11 cellular contexts compared by ENCODE assay signal in genomic region chr6:71393471-71393870, GRCh38.
DNase-seq lines count a peak whose midpoint lies in the region; ATAC-seq, FAIRE-seq and TF ChIP-seq lines count a peak whose summit lies in the region.
"Had no signal": no experiment of that assay in that cellular context is flagged by ENCODE, and none has a peak within 500 bp of the region (broad histone marks: within the 10 kb centered on the region; RNA-seq: fewer than 3 reads in every experiment).

No MANE protein-coding gene starts in this region.

- TF ChIP-seq CTCF in A549 (IDR thresholded peaks at IDR 0.05) = no peak

- no peaks in the 10 kb centered on the region for H3K27me3 ChIP-seq in muscle layer of colon (ENCODE audit: control insufficient read depth in 1 of 2, insufficient read depth in 2 of 2, low read length in 2 of 2)

- ATAC-seq in A549 (peak; percentile 22 to 54; a peak in 3 of 6 replicates), HG02885 (IDR thresholded peaks at IDR 0.05; ENCODE audit: poor library complexity, unreplicated experiment) (no peak), HG03378 (IDR thresholded peaks at IDR 0.05; ENCODE audit: unreplicated experiment) (no peak)

- CTCF ChIA-PET in A549 (lab: Yijun Ruan, JAX) = interaction anchor here (0.7 kb wide), 1 partner anchor 51 kb away, joined by 3 read pairs; no protein-coding TSS in a partner anchor

- H3K27ac ChIP-seq in A549 (peak overlapping the region; percentile 78 to 88), muscle layer of colon (ENCODE audit: low read depth, low read length) (peak overlapping the region; percentile 3)

- H3K9me3 ChIP-seq in A549 (no peaks in the 10 kb centered on the region), muscle layer of colon (ENCODE audit: low read length) (no peaks in the 10 kb centered on the region)

- no peak for TF ChIP-seq RAD21 in A549 (conservative IDR thresholded peaks at IDR 0.05 in 1 of 2, IDR thresholded peaks at IDR 0.05 in 1 of 2)

- no peak for TF ChIP-seq POLR2A in A549 (IDR thresholded peaks at IDR 0.05; ENCODE audit: low read length)

- H3K4me1 ChIP-seq in A549 (peaks cover 99% of the 10 kb centered on the region), muscle layer of colon (ENCODE audit: insufficient read depth, low read length) (peaks cover 46% of the 10 kb centered on the region)

- FAIRE-seq in A549 (lab: Jason Lieb, UNC) = no peak

- H3K36me3 ChIP-seq in muscle layer of colon (ENCODE audit: insufficient read depth, low read length) = no peaks in the 10 kb centered on the region

- no peak for TF ChIP-seq EP300 in A549 (IDR thresholded peaks at IDR 0.05)

- H3K4me3 ChIP-seq in A549 (peak overlapping the region; percentile 18; the same call in 1 of the 3 replicates), muscle layer of colon (ENCODE audit: low read depth in 1 of 2, low read length in 2 of 2) (no peak overlapping the region)

- WGBS in A549 (ENCODE audit: missing lambda C conversion rate) = 4% methylated on average over 1 of the region's 1 CpG

- DNase-seq in A549 (ENCODE audit: low read depth in 1 of 2, low spot score in 1 of 2) = peak in 1 of 2 experiments; percentile 34
- DNase-seq in M059J (ENCODE audit: low read depth) = peak; percentile 64
- DNase-seq in dermis microvascular lymphatic vessel endothelial cell (ENCODE audit: low read depth in 2 of 2) = peak; percentile 48 to 91
- DNase-seq in NCI-H2107 (lab: John Stamatoyannopoulos, UW) = no peak
- DNase-seq in islet precursor cell = no peak
- DNase-seq: hypothalamus, nephron progenitor cell, T1000 had no signal

- POLR2A ChIA-PET in A549 (lab: Yijun Ruan, JAX) = interaction anchor here (1.6 to 2.3 kb wide), 2 partner anchors 11 to 25 kb away, joined by 4 to 8 read pairs; no protein-coding TSS in a partner anchor

- peak overlapping the region; percentile 64 for H3K4me2 ChIP-seq in A549

- no peak overlapping the region for H3K9ac ChIP-seq in muscle layer of colon (ENCODE audit: low read length)

TF ChIP-seq in A549, 52 proteins besides CTCF, POLR2A, EP300 and RAD21:
- TF ChIP-seq USF2 (IDR thresholded peaks at IDR 0.05) = no peak
- TF ChIP-seq FOSB (CRISPR knock-in tag; IDR thresholded peaks at IDR 0.05) = no peak

Comparison
In these comparisons a context has a peak if more than half of its experiments do, and no peak if none do; other contexts are left out.
1. ATAC-seq: peak in A549 (2 of 2); none in HG02885 (single experiment) and HG03378 (single experiment).
2. DNase-seq: peak in M059J (single experiment) and dermis microvascular lymphatic vessel endothelial cell (2 of 2); none in NCI-H2107 (single experiment) and islet precursor cell (single experiment).